Comparison of ENCODE assay signal across 1 cellular context in the genomic region with DNA sequence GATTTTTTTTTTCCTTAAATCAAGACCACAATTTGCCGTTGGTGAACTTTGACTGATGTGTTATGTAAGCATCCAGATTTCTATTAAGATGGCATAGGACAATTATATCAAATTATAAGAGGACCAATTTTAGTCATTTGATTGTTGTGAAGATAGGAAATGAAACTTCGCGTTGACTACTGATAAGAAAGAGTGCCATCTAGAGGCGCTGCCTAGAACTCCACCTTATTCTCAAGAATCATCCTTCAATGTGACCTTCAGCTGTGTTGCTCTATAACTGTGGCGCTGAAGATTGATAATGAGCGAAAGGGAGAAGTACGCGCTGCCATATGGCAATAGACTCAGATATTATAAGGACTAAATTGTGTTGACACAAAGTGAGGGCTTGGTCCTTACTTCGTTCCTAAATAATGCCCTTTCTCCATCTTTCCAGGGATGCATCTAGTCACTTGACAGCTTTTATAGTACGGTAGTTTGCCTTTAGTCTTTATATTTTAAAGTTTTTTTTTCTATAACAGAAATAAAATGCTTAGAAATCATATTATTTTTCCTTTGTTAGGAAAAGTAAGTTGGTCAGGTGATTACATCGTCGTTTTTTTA.
TF ChIP-seq lines count a peak whose summit lies in the region.

No MANE protein-coding gene starts in this region.

TF ChIP-seq in SK-N-SH treated with all-trans-retinoic acid at 6 μM for 48 hours, 23 proteins besides CTCF, POLR2A, EP300 and RAD21 (continued from another document):
- TF ChIP-seq, protein P1, sequence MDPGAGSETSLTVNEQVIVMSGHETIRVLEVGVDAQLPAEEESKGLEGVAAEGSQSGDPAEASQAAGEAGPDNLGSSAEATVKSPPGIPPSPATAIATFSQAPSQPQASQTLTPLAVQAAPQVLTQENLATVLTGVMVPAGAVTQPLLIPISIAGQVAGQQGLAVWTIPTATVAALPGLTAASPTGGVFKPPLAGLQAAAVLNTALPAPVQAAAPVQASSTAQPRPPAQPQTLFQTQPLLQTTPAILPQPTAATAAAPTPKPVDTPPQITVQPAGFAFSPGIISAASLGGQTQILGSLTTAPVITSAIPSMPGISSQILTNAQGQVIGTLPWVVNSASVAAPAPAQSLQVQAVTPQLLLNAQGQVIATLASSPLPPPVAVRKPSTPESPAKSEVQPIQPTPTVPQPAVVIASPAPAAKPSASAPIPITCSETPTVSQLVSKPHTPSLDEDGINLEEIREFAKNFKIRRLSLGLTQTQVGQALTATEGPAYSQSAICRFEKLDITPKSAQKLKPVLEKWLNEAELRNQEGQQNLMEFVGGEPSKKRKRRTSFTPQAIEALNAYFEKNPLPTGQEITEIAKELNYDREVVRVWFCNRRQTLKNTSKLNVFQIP (CRISPR knock-in tag; IDR thresholded peaks at IDR 0.05; ENCODE audit: borderline replicate concordance, low read depth) = no peak
- no peak for TF ChIP-seq SNAI2 (CRISPR knock-in tag; IDR thresholded peaks at IDR 0.05)
- no peak for TF ChIP-seq ZNF8 (CRISPR knock-in tag; IDR thresholded peaks at IDR 0.05)
- no peak for TF ChIP-seq TOX (CRISPR knock-in tag; IDR thresholded peaks at IDR 0.05; ENCODE audit: borderline replicate concordance)
